ENCODE assay signal across 8 cellular contexts in the genomic region with DNA sequence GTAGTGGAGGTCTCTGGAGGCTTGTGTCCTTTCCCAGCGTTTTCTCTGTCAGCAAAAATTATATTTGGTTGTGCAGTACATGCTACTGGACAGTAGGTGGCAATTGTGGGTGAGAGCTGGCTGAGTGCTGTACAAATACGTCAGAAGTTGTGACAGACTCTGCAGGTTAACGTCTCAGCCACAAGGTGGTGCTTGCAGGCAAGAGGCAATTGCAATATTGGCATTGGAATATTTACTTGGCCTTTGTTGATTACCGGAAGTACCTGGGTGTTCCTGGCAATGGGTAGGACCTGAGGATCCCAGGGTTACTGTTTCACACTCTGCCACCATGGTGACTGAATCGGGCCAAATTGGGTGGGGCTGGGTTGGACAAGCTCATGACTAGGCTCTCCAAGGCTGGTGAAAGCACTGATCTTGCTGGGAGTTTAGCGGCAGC.
A peak's percentile ranks its signal among the peaks of the same experiment; 100 is the strongest.
DNase-seq lines count a peak whose midpoint lies in the region; ATAC-seq, FAIRE-seq and TF ChIP-seq lines count a peak whose summit lies in the region.

No MANE protein-coding gene starts in this region.

- H3K27me3 ChIP-seq in fibroblast of lung (ENCODE audit: control insufficient read depth, insufficient read depth, low read length) (no peaks in the 10 kb centered on the region), smooth muscle cell (ENCODE audit: low read depth) (no peaks in the 10 kb centered on the region)

- H3K27ac ChIP-seq in A549 (peak overlapping the region; percentile 3 to 54; a peak in 2 of 6 replicates), fibroblast of lung (ENCODE audit: insufficient read depth, low read length) (no peak overlapping the region), smooth muscle cell (ENCODE audit: low read depth) (no peak overlapping the region)

- in situ Hi-C loops in GM13976 (cut with MboI; ENCODE audit: low sequenced_read_pairs, unreplicated experiment): no loop called here

- POLR2A ChIA-PET in A549 (lab: Yijun Ruan, JAX): no interaction called here

- TF ChIP-seq EP300 in A549 (IDR thresholded peaks at IDR 0.05): no peak

- H2AFZ ChIP-seq in fibroblast of lung (ENCODE audit: low read length) (no peak overlapping the region), smooth muscle cell (ENCODE audit: low read depth) (no peak overlapping the region)

- H3K4me1 ChIP-seq in A549: no peaks in the 10 kb centered on the region
- no peaks in the 10 kb centered on the region for H3K4me1 ChIP-seq in fibroblast of lung (ENCODE audit: control insufficient read depth, extremely low read depth, insufficient read depth, low read length)
- H3K4me1 ChIP-seq in smooth muscle cell (ENCODE audit: low read depth): no peaks in the 10 kb centered on the region

- no peak for TF ChIP-seq POLR2A in A549 (IDR thresholded peaks at IDR 0.05; ENCODE audit: low read length)

- no peak overlapping the region for H3K4me3 ChIP-seq in A549
- H3K4me3 ChIP-seq in fibroblast of lung (replicated peaks in 1 of 4; ENCODE audit: control extremely low read depth in 1 of 4, insufficient read depth in 1 of 4, low read depth in 3 of 4, low read length in 4 of 4): no peak overlapping the region
- H3K4me3 ChIP-seq in smooth muscle cell: no peak overlapping the region

- H4K20me1 ChIP-seq in fibroblast of lung (ENCODE audit: control insufficient read depth, extremely low read depth, insufficient read depth, low read length): no peaks in the 10 kb centered on the region
- no peaks in the 10 kb centered on the region for H4K20me1 ChIP-seq in smooth muscle cell (ENCODE audit: low read depth)

- H3K9me3 ChIP-seq in A549 (no peaks in the 10 kb centered on the region), fibroblast of lung (ENCODE audit: control insufficient read depth, insufficient read depth, low read depth, low read length) (no peaks in the 10 kb centered on the region), smooth muscle cell (replicated peaks; ENCODE audit: low read depth) (no peaks in the 10 kb centered on the region)

- ATAC-seq in A549: peak; percentile 85 to 97; a peak in 5 of 6 replicates
- peak; percentile 98 for ATAC-seq in HG02571 (IDR thresholded peaks at IDR 0.05; ENCODE audit: unreplicated experiment)

- FAIRE-seq in A549 (lab: Jason Lieb, UNC): peak; percentile 46

- no peaks in the 10 kb centered on the region for H3F3A ChIP-seq in smooth muscle cell (ENCODE audit: low read depth)

- peak; percentile 82 to 95 for TF ChIP-seq RAD21 in A549 (conservative IDR thresholded peaks at IDR 0.05 in 1 of 2, IDR thresholded peaks at IDR 0.05 in 1 of 2)

- CTCF ChIA-PET in A549 (lab: Yijun Ruan, JAX): interaction anchor here (0.6 to 2.3 kb wide), 19 partner anchors 10 to 1052 kb away, joined by 3 to 11 read pairs (median 3); no protein-coding TSS in a partner anchor

- WGBS in A549 (ENCODE audit: missing lambda C conversion rate): 28% methylated on average over 6 of the region's 6 CpGs
- WGBS in smooth muscle cell (ENCODE audit: low lambda C conversion rate): 33% methylated on average over 6 of the region's 6 CpGs

- H3K79me2 ChIP-seq in fibroblast of lung (ENCODE audit: control insufficient read depth, insufficient read depth, low read length) (no peaks in the 10 kb centered on the region), smooth muscle cell (ENCODE audit: low read depth) (no peaks in the 10 kb centered on the region)

- peak; percentile 78 for TF ChIP-seq CTCF in A549 (IDR thresholded peaks at IDR 0.05)
- TF ChIP-seq CTCF in GM13976 (IDR thresholded peaks at IDR 0.05; ENCODE audit: borderline replicate concordance, control extremely low read depth, extremely low read depth, insufficient read depth, missing control alignments): peak; percentile 68
- peak; percentile 99 for TF ChIP-seq CTCF in LNCAP (IDR thresholded peaks at IDR 0.05)
- TF ChIP-seq CTCF in fibroblast of lung (conservative IDR thresholded peaks at IDR 0.05 in 1 of 2, IDR thresholded peaks at IDR 0.05 in 1 of 2; ENCODE audit: low read depth in 1 of 2, low read length in 2 of 2): peak in 1 of 2 donors; percentile 28
- peak; percentile 79 for TF ChIP-seq CTCF in smooth muscle cell (IDR thresholded peaks at IDR 0.05; ENCODE audit: borderline replicate concordance, insufficient read depth, poor library complexity, severe bottlenecking)

- H3K4me2 ChIP-seq in A549 (no peak overlapping the region), fibroblast of lung (ENCODE audit: extremely low read depth, insufficient read depth, low read length) (no peak overlapping the region), smooth muscle cell (no peak overlapping the region)

- H3K9ac ChIP-seq in fibroblast of lung (ENCODE audit: insufficient read depth, low read length): no peak overlapping the region
- H3K9ac ChIP-seq in smooth muscle cell (ENCODE audit: low read depth): no peak overlapping the region

- DNase-seq in A549 (ENCODE audit: low read depth in 1 of 2, low spot score in 1 of 2): peak; percentile 56 to 94
- DNase-seq in GM13976 (ENCODE audit: low spot score): peak; percentile 41
- DNase-seq in RPMI8226: peak; percentile 70
- DNase-seq in fibroblast of lung (ENCODE audit: low read depth in 2 of 2): peak; percentile 2 to 76
- DNase-seq in smooth muscle cell (lab: John Stamatoyannopoulos, UW; ENCODE audit: unreplicated experiment): no peak
- DNase-seq in activated CD4-positive, CD25-positive, alpha-beta regulatory T cell (lab: John Stamatoyannopoulos, UW): no peak

- H3K36me3 ChIP-seq in fibroblast of lung (ENCODE audit: control insufficient read depth, insufficient read depth, low read length) (no peaks in the 10 kb centered on the region), smooth muscle cell (ENCODE audit: low read depth) (no peaks in the 10 kb centered on the region)

TF ChIP-seq in A549, 52 proteins besides CTCF, POLR2A, EP300 and RAD21:
- TF ChIP-seq CEBPB (IDR thresholded peaks at IDR 0.05) (peak in 1 of 2 experiments; percentile 61; a peak in 2 of 4 replicates), SMC3 (IDR thresholded peaks at IDR 0.05) (peak; percentile 88), MAFK (IDR thresholded peaks at IDR 0.05; ENCODE audit: partially characterized antibody) (peak; percentile 92), ZNF302 (CRISPR knock-in tag; IDR thresholded peaks at IDR 0.05) (no peak)
TF ChIP-seq in A549: peak in this region for 3.

Comparison
In these comparisons a context has a peak if more than half of its experiments do, and no peak if none do; other contexts are left out.
1. DNase-seq: peak in A549 (2 of 2), GM13976 (single experiment), RPMI8226 (single experiment) and fibroblast of lung (2 of 2); none in smooth muscle cell (single experiment) and activated CD4-positive, CD25-positive, alpha-beta regulatory T cell (0 of 4).
2. H3K27ac ChIP-seq: peak in A549 (2 of 2); none in fibroblast of lung (single experiment) and smooth muscle cell (single experiment).